Comparison of ENCODE assay signal across 1 cellular context in the genomic region with DNA sequence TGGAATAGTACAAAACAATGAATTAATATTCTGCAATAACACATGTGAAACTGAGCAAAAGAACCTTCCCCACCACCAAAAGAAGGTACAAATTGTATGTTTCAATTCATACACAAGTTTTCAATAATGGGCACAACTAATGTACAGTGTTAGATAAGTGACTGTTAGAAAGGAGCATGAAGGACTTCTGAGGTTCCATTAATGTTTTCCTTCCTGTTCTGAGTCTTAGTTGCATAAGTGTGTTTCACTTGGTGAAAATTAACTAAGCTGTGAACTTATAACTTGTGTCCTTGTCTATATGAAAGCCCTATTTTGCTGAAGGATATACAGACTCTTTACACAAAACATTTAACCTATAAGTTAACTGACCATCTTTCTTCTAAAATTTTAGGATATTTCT.
TF ChIP-seq lines count a peak whose summit lies in the region.

No MANE protein-coding gene starts in this region.

TF ChIP-seq in HepG2, 621 proteins besides CTCF, POLR2A, EP300 and RAD21 (continued from another document):
- TF ChIP-seq, protein P1, sequence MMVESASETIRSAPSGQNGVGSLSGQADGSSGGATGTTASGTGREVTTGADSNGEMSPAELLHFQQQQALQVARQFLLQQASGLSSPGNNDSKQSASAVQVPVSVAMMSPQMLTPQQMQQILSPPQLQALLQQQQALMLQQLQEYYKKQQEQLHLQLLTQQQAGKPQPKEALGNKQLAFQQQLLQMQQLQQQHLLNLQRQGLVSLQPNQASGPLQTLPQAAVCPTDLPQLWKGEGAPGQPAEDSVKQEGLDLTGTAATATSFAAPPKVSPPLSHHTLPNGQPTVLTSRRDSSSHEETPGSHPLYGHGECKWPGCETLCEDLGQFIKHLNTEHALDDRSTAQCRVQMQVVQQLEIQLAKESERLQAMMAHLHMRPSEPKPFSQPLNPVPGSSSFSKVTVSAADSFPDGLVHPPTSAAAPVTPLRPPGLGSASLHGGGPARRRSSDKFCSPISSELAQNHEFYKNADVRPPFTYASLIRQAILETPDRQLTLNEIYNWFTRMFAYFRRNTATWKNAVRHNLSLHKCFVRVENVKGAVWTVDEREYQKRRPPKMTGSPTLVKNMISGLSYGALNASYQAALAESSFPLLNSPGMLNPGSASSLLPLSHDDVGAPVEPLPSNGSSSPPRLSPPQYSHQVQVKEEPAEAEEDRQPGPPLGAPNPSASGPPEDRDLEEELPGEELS (CRISPR knock-in tag; IDR thresholded peaks at IDR 0.05): peak; percentile 15; the same call in 1 of the 2 replicates
- TF ChIP-seq LCORL (IDR thresholded peaks at IDR 0.05) (no peak), LCORL (CRISPR knock-in tag; IDR thresholded peaks at IDR 0.05) (no peak), STAG1 (CRISPR knock-in tag; IDR thresholded peaks at IDR 0.05) (no peak), ZBTB21 (CRISPR knock-in tag; IDR thresholded peaks at IDR 0.05) (no peak), ARHGAP35 (CRISPR knock-in tag; IDR thresholded peaks at IDR 0.05; ENCODE audit: borderline replicate concordance) (no peak), MXI1 (IDR thresholded peaks at IDR 0.05; ENCODE audit: borderline replicate concordance, low read depth, low read length) (no peak), ZNF569 (CRISPR knock-in tag; IDR thresholded peaks at IDR 0.05; ENCODE audit: borderline replicate concordance) (no peak)
- TF ChIP-seq, protein P2, sequence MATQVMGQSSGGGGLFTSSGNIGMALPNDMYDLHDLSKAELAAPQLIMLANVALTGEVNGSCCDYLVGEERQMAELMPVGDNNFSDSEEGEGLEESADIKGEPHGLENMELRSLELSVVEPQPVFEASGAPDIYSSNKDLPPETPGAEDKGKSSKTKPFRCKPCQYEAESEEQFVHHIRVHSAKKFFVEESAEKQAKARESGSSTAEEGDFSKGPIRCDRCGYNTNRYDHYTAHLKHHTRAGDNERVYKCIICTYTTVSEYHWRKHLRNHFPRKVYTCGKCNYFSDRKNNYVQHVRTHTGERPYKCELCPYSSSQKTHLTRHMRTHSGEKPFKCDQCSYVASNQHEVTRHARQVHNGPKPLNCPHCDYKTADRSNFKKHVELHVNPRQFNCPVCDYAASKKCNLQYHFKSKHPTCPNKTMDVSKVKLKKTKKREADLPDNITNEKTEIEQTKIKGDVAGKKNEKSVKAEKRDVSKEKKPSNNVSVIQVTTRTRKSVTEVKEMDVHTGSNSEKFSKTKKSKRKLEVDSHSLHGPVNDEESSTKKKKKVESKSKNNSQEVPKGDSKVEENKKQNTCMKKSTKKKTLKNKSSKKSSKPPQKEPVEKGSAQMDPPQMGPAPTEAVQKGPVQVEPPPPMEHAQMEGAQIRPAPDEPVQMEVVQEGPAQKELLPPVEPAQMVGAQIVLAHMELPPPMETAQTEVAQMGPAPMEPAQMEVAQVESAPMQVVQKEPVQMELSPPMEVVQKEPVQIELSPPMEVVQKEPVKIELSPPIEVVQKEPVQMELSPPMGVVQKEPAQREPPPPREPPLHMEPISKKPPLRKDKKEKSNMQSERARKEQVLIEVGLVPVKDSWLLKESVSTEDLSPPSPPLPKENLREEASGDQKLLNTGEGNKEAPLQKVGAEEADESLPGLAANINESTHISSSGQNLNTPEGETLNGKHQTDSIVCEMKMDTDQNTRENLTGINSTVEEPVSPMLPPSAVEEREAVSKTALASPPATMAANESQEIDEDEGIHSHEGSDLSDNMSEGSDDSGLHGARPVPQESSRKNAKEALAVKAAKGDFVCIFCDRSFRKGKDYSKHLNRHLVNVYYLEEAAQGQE (IDR thresholded peaks at IDR 0.05; ENCODE audit: borderline replicate concordance in 1 of 2, low read depth in 1 of 2, low read length in 2 of 2): no peak
- TF ChIP-seq, protein P3, sequence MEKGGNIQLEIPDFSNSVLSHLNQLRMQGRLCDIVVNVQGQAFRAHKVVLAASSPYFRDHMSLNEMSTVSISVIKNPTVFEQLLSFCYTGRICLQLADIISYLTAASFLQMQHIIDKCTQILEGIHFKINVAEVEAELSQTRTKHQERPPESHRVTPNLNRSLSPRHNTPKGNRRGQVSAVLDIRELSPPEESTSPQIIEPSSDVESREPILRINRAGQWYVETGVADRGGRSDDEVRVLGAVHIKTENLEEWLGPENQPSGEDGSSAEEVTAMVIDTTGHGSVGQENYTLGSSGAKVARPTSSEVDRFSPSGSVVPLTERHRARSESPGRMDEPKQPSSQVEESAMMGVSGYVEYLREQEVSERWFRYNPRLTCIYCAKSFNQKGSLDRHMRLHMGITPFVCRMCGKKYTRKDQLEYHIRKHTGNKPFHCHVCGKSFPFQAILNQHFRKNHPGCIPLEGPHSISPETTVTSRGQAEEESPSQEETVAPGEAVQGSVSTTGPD (CRISPR knock-in tag; IDR thresholded peaks at IDR 0.05): no peak
- TF ChIP-seq, protein P4, sequence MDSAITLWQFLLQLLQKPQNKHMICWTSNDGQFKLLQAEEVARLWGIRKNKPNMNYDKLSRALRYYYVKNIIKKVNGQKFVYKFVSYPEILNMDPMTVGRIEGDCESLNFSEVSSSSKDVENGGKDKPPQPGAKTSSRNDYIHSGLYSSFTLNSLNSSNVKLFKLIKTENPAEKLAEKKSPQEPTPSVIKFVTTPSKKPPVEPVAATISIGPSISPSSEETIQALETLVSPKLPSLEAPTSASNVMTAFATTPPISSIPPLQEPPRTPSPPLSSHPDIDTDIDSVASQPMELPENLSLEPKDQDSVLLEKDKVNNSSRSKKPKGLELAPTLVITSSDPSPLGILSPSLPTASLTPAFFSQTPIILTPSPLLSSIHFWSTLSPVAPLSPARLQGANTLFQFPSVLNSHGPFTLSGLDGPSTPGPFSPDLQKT (CRISPR knock-in tag; IDR thresholded peaks at IDR 0.05; ENCODE audit: borderline replicate concordance): no peak
